ENCODE assay signal across 8 cellular contexts in the genomic region with DNA sequence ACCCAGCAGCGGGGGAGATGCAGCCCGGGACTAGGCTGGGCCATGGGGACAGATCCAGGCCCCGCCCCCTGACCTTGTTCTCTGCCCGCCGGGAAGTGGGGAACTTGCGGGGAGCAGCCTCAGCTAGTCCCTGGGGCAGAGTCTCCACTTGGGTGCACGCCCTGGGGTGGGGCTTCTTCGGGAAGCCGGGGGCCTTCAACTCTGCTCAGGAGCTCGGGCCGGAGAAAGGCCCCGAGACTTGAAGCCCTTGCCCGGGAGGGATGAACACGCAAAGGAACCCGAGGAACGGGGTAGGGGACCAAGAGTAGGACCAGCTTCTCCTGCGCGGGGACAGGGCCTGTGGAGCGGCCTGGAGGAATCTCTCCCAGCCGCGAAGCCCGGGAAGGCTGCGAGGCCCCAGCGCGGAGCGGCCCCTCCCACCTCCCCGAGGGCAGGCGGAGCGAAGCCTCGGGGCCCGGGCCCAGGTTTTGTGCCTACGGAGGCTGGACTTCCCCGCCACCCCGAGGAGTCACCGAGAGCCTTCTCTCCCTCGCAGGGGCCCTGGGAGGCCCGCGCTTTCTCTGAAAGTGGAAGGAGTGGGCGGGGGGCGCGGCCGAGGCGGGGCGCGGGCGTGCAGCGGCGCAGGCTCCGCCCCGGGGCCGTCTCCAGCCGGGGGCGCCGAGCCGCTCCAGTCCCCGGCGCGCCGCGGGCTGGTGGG. TPM values are rescaled to one million over a fixed set of nuclear protein-coding genes. Genes with fewer than 3 reads are reported as not detected.
DNase-seq lines count a peak whose midpoint lies in the region; ATAC-seq and TF ChIP-seq lines count a peak whose summit lies in the region.

A gene (plus strand): TSS at position 670 of the 697 bp plus-strand sequence. CDS start 54 bp downstream, outside the sequence.

- H3K27me3 Mint-ChIP-seq in activated B cell treated with CpG ODN at 0.5 μM for 24 hours, result peaks cover 31% of the 10 kb centered on the region

- H3K27ac Mint-ChIP-seq in activated B cell treated with CpG ODN at 0.5 μM for 24 hours, result no peak within 1 kb of the TSS

- H3K4me3 Mint-ChIP-seq in activated B cell treated with CpG ODN at 0.5 μM for 24 hours, result peak within 1 kb of the TSS; percentile 77

- CTCF ChIA-PET in activated B cell treated with CpG ODN at 0.5 μM for 24 hours (lab: Charles Lee), result interaction anchor here (0.6 to 0.9 kb wide), 2 partner anchors 27 to 565 kb away, joined by 3 to 4 read pairs; no protein-coding TSS in a partner anchor

- no peaks in the 10 kb centered on the region for H3K9me3 Mint-ChIP-seq in activated B cell treated with CpG ODN at 0.5 μM for 24 hours

- peaks cover 11% of the 10 kb centered on the region for H3K4me1 Mint-ChIP-seq in activated B cell treated with CpG ODN at 0.5 μM for 24 hours

- TF ChIP-seq CTCF in activated B cell treated with CpG ODN at 0.5 μM for 24 hours (IDR thresholded peaks at IDR 0.05), result no peak

- no peak within 1 kb of the TSS for H3K27ac ChIP-seq in caudate nucleus (ENCODE audit: low read depth, low read length)

- peak; percentile 83 for ATAC-seq in HG02798 (IDR thresholded peaks at IDR 0.05; ENCODE audit: poor library complexity, unreplicated experiment)
- ATAC-seq in activated B cell treated with CpG ODN at 0.5 μM for 24 hours (ENCODE audit: low read depth), result peak; percentile 89
- peak; percentile 67 for ATAC-seq in left colon

- H3K36me3 Mint-ChIP-seq in activated B cell treated with CpG ODN at 0.5 μM for 24 hours (ENCODE audit: low read depth), result no peaks in the 10 kb centered on the region

- POLR2A ChIA-PET in activated B cell treated with CpG ODN at 0.5 μM for 24 hours (lab: Charles Lee), result interaction anchor here (0.8 to 1.3 kb wide), 3 partner anchors 10 to 20 kb away, joined by 3 to 5 read pairs (median 3); a partner anchor contains a TSS

- intact Hi-C loops in activated B cell treated with CpG ODN at 0.5 μM for 24 hours (cut with micrococcal nuclease), result loop anchor here (1.0 to 5.0 kb wide), 5 partner anchors 9 to 479 kb away; a partner anchor contains a TSS
- intact Hi-C loops in left colon (cut with DNase I, micrococcal nuclease), result no loop called here

- DNase-seq in NCI-H1417 (lab: John Stamatoyannopoulos, UW) (peak; percentile 43 to 82 (median 69)), NCI-H1417 treated with DMSO at 0.1 percent for 48 hours (lab: John Stamatoyannopoulos, UW) (no peak), NCI-H1694 treated with DMSO at 0.1 percent for 48 hours (lab: John Stamatoyannopoulos, UW) (peak; percentile 46), activated B cell treated with CpG ODN at 0.5 μM for 24 hours (peak; percentile 83), caudate nucleus (lab: John Stamatoyannopoulos, UW) (peak in 46 of 61 donors; percentile 9 to 75 (median 51)), left colon (peak; percentile 95)
- DNase-seq in stimulated activated CD4-positive, alpha-beta T cell treated with anti-CD3 and anti-CD28 coated beads, Interleukin-2, amount 100 ng/mL, for 24 hours, result peak; percentile 91 to 94

RNA-seq across cellular contexts. Expression of the gene that starts here (rescaled TPM):
- 0.18 TPM in 1 of 2 replicates, not detected in the other for total RNA-seq in activated B cell treated with CpG ODN at 0.5 μM for 24 hours
- total RNA-seq in left colon, result 10 to 100 TPM; 46.4 to 50.9 TPM

Comparison
In these comparisons a context has a peak if more than half of its experiments do, and no peak if none do; other contexts are left out.
1. RNA of the gene that starts here (total RNA-seq): 46.4 to 50.9 TPM in left colon; 0.18 TPM in activated B cell treated with CpG ODN at 0.5 μM for 24 hours; every median in the first group is over 10 times any median in the second.
2. Peak in DNase-seq and ATAC-seq in activated B cell treated with CpG ODN at 0.5 μM for 24 hours; RNA of the gene not detected or under 1 TPM.
3. Peak in every context shown above with its lines, with median percentiles within 50 percentile points of each other: ATAC-seq.